17 cellular contexts compared by ENCODE assay signal in genomic region chr6:40950986-40951730, GRCh38.
DNase-seq lines count a peak whose midpoint lies in the region; ATAC-seq, FAIRE-seq and TF ChIP-seq lines count a peak whose summit lies in the region.
"Had no signal": no experiment of that assay in that cellular context is flagged by ENCODE, and none has a peak within 500 bp of the region (broad histone marks: within the 10 kb centered on the region; RNA-seq: fewer than 3 reads in every experiment).

No MANE protein-coding gene starts in this region.

- no peaks in the 10 kb centered on the region for H3K9me3 Mint-ChIP-seq in astrocyte (ENCODE audit: unreplicated experiment)

- H3K27me3 ChIP-seq in astrocyte (ENCODE audit: insufficient read depth, low read length) (no peaks in the 10 kb centered on the region), gastroesophageal sphincter (no peaks in the 10 kb centered on the region), pancreas (no peaks in the 10 kb centered on the region)
- H3K27me3 ChIP-seq: cardiac muscle cell had no signal

- peak overlapping the region; percentile 91 for H3K27ac Mint-ChIP-seq in astrocyte (ENCODE audit: unreplicated experiment)
- H3K27ac Mint-ChIP-seq: activated CD8-positive, alpha-beta T cell treated with anti-CD3 and anti-CD28 coated beads, Interleukin-2, amount 10 ng/mL, durations not matched to agents 7 days and 5 days; B cell had no signal

- H2AFZ ChIP-seq in astrocyte (ENCODE audit: low read depth, low read length): no peak overlapping the region
- H2AFZ ChIP-seq: parathyroid adenoma had no signal

- H3K4me3 ChIP-seq in astrocyte (ENCODE audit: insufficient read depth, low read depth, low read length) (peak overlapping the region; percentile 24), gastroesophageal sphincter (no peak overlapping the region), pancreas (no peak overlapping the region)
- H3K4me3 ChIP-seq: cardiac muscle cell had no signal

- no peaks in the 10 kb centered on the region for H3K27me3 Mint-ChIP-seq in astrocyte (ENCODE audit: low read depth, unreplicated experiment)

- peaks cover 44% of the 10 kb centered on the region for H3K4me1 Mint-ChIP-seq in astrocyte (ENCODE audit: low read depth, unreplicated experiment)
- H3K4me1 Mint-ChIP-seq: B cell had no signal

- H3K79me2 ChIP-seq in astrocyte (ENCODE audit: insufficient read depth, low read length): no peaks in the 10 kb centered on the region
- H3K79me2 ChIP-seq: parathyroid adenoma had no signal

- TF ChIP-seq POLR2A in gastroesophageal sphincter (IDR thresholded peaks at IDR 0.05): no peak

- H3K9me3 ChIP-seq in astrocyte (ENCODE audit: insufficient read depth, low read depth, low read length) (no peaks in the 10 kb centered on the region), gastroesophageal sphincter (no peaks in the 10 kb centered on the region), pancreas (no peaks in the 10 kb centered on the region)

- ATAC-seq in gastroesophageal sphincter: no peak
- no peak for ATAC-seq in activated CD4-positive, CD25-positive, alpha-beta regulatory T cell treated with anti-CD3 and anti-CD28 coated beads, Interleukin-2, amount 50 U/mL, for 24 hours
- no peak for ATAC-seq in pancreas
- ATAC-seq: activated CD8-positive, alpha-beta T cell treated with anti-CD3 and anti-CD28 coated beads, Interleukin-2, amount 10 ng/mL, durations not matched to agents 7 days and 5 days had no signal

- DNase-seq in AG08395 (ENCODE audit: low spot score): peak; percentile 59
- peak; percentile 88 for DNase-seq in HT1080 (ENCODE audit: low read depth)
- peak; percentile 71 for DNase-seq in astrocyte (ENCODE audit: low read depth)
- DNase-seq in islet precursor cell: peak; percentile 68
- no peak for DNase-seq in NCI-H82 (lab: John Stamatoyannopoulos, UW)
- DNase-seq in pancreas: no peak
- DNase-seq: activated CD8-positive, alpha-beta T cell treated with anti-CD3 and anti-CD28 coated beads, Interleukin-2, amount 10 ng/mL, durations not matched to agents 7 days and 5 days; activated effector memory CD4-positive, alpha-beta T cell treated with anti-CD3 and anti-CD28 coated beads, Interleukin-2, amount 50 U/mL, for 16 hours; NCI-H1105 treated with DMSO at 0.1 percent for 48 hours; NCI-H510A had no signal

- H3K4me1 ChIP-seq in astrocyte (ENCODE audit: insufficient read depth, low read length) (peaks cover 38% of the 10 kb centered on the region), gastroesophageal sphincter (no peaks in the 10 kb centered on the region), pancreas (no peaks in the 10 kb centered on the region)
- H3K4me1 ChIP-seq: parathyroid adenoma had no signal

- H3K36me3 Mint-ChIP-seq in astrocyte (ENCODE audit: low read depth, unreplicated experiment): no peaks in the 10 kb centered on the region

- H3K9ac ChIP-seq in astrocyte (ENCODE audit: low read length): peak overlapping the region; percentile 68
- H3K9ac ChIP-seq: parathyroid adenoma had no signal

- H3K27ac ChIP-seq in astrocyte (ENCODE audit: low read depth, low read length) (peak overlapping the region; percentile 62), gastroesophageal sphincter (no peak overlapping the region), pancreas (no peak overlapping the region)
- H3K27ac ChIP-seq: cardiac muscle cell, parathyroid adenoma had no signal

- intact Hi-C loops in pancreas (cut with DNase I): no loop called here

- WGBS in gastroesophageal sphincter (ENCODE audit: low coverage in 1 of 2), 2 donors: 67 to 76% methylated on average over 6 to 7 of the region's 7 CpGs
- 74 to 81% methylated on average over 7 of the region's 7 CpGs for WGBS in pancreas, 2 donors

- TF ChIP-seq EP300 in gastroesophageal sphincter (IDR thresholded peaks at IDR 0.05): no peak

- no peaks in the 10 kb centered on the region for H3K36me3 ChIP-seq in astrocyte (ENCODE audit: insufficient read depth, low read length)
- H3K36me3 ChIP-seq in gastroesophageal sphincter: no peaks in the 10 kb centered on the region
- no peaks in the 10 kb centered on the region for H3K36me3 ChIP-seq in pancreas
- H3K36me3 ChIP-seq: cardiac muscle cell had no signal

- H4K20me1 ChIP-seq in astrocyte (ENCODE audit: insufficient read depth, low read length): no peaks in the 10 kb centered on the region

- FAIRE-seq in astrocyte (lab: Jason Lieb, UNC): peak; percentile 5
- no peak for FAIRE-seq in pancreas (lab: Jason Lieb, UNC)
- FAIRE-seq: GM18507, TTC549 had no signal

- H3K4me2 ChIP-seq in astrocyte (ENCODE audit: low read length): peak overlapping the region; percentile 79

- TF ChIP-seq CTCF in astrocyte (IDR thresholded peaks at IDR 0.05; ENCODE audit: insufficient read depth, low read depth, low read length): no peak
- TF ChIP-seq CTCF in gastroesophageal sphincter (IDR thresholded peaks at IDR 0.05): no peak
- no peak for TF ChIP-seq CTCF in pancreas (IDR thresholded peaks at IDR 0.05)

- H3K4me3 Mint-ChIP-seq in astrocyte (ENCODE audit: unreplicated experiment): peak overlapping the region; percentile 24
- H3K4me3 Mint-ChIP-seq: activated CD8-positive, alpha-beta T cell treated with anti-CD3 and anti-CD28 coated beads, Interleukin-2, amount 10 ng/mL, durations not matched to agents 7 days and 5 days; B cell had no signal

Comparison
In these comparisons a context has a peak if more than half of its experiments do, and no peak if none do; other contexts are left out.
1. DNase-seq: peak in AG08395 (single experiment), HT1080 (single experiment), astrocyte (single experiment) and islet precursor cell (single experiment); none in NCI-H82 (single experiment) and pancreas (0 of 6).